Comparison of ENCODE assay signal across 29 cellular contexts in the genomic region with DNA sequence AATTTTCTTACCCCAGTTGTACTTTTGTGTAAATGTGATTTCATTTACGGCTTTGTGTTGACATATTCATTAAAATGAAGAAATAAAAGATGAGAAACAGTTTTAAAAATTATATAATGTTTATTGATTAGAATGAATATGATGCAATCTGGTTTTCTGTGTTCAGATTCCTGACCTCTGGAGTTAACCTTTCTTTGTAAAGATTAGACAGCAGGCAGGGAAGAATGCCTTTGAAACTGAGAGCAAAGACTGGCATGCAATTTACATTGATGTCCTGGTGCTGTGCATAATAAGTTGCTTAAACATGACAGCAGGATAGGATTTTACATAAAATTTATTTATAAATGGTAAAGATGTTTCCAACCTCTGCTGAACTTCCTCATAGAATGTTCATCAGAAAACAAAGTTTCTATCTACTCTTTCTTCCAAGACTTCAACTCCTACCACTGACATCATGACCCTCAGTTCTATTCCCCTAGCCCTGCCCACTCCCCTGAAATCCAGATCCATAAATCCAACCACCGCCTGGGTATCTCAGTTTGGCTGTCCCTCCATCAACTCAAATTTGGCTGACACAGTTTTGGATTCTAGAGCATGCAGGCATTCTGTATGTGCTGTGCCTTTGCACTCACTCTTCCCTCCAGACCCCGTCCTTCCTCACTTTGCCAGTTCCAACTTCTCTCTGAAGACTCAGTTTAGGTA. TPM values are rescaled to one million over a fixed set of nuclear protein-coding genes. Genes with fewer than 3 reads are reported as not detected.
DNase-seq lines count a peak whose midpoint lies in the region; ATAC-seq, FAIRE-seq and TF ChIP-seq lines count a peak whose summit lies in the region.
"Had no signal": no experiment of that assay in that cellular context is flagged by ENCODE, and none has a peak within 500 bp of the region (broad histone marks: within the 10 kb centered on the region; RNA-seq: fewer than 3 reads in every experiment).

No MANE protein-coding gene starts in this region.

- in situ Hi-C loops in HepG2 (cut with HindIII; ENCODE audit: extremely low pct_ligation_motif_present, low pct_unique_long_range_greater_than_20kb): no loop called here

- H3K4me3 Mint-ChIP-seq in Calu3 (ENCODE audit: low read depth, unreplicated experiment) (peak overlapping the region; percentile 66), brain (peak overlapping the region in 2 of 5 experiments; percentile 8 to 13)
- no peak overlapping the region for H3K4me3 Mint-ChIP-seq in activated CD4-positive, alpha-beta memory T cell treated with anti-CD3 and anti-CD28 coated beads, Interleukin-2, amount 10 ng/mL, durations not matched to agents 7 days and 5 days
- H3K4me3 Mint-ChIP-seq: activated CD4-positive, alpha-beta memory T cell treated with anti-CD3 and anti-CD28 coated beads for 36 hours; nephron progenitor cell had no signal

- H3K36me3 Mint-ChIP-seq in Calu3 (ENCODE audit: insufficient read depth, unreplicated experiment) (peaks cover 35% of the 10 kb centered on the region), brain (peaks cover 6% of the 10 kb centered on the region)
- H3K36me3 Mint-ChIP-seq in activated CD4-positive, alpha-beta memory T cell treated with anti-CD3 and anti-CD28 coated beads, Interleukin-2, amount 10 ng/mL, durations not matched to agents 7 days and 5 days (ENCODE audit: low read depth): no peaks in the 10 kb centered on the region

- H3K27ac ChIP-seq in HepG2 (ENCODE audit: extremely low read length, insufficient read depth, low read length): peak overlapping the region; percentile 99
- no peak overlapping the region for H3K27ac ChIP-seq in MM.1S (ENCODE audit: low read length)
- H3K27ac ChIP-seq in suprapubic skin: no peak overlapping the region
- H3K27ac ChIP-seq: psoas muscle had no signal

- no peaks in the 10 kb centered on the region for H3K9me3 ChIP-seq in HepG2 (ENCODE audit: low read length)
- no peaks in the 10 kb centered on the region for H3K9me3 ChIP-seq in MM.1S (replicated peaks; ENCODE audit: insufficient read depth, low read length)
- H3K9me3 ChIP-seq in suprapubic skin: no peaks in the 10 kb centered on the region
- H3K9me3 ChIP-seq: BE2C, psoas muscle had no signal

- H3K27me3 ChIP-seq in HepG2 (ENCODE audit: control insufficient read depth in 1 of 2, insufficient read depth in 2 of 2, low read length in 2 of 2) (no peaks in the 10 kb centered on the region; a peak in 1 of 5 replicates), MM.1S (replicated peaks; ENCODE audit: insufficient read depth, low read length) (no peaks in the 10 kb centered on the region), suprapubic skin (no peaks in the 10 kb centered on the region)
- H3K27me3 ChIP-seq: BE2C had no signal

- TF ChIP-seq CTCF in Calu3 (IDR thresholded peaks at IDR 0.05; ENCODE audit: unreplicated experiment) (no peak), brain (conservative IDR thresholded peaks at IDR 0.05) (no peak), HepG2 (CRISPR knock-in tag; IDR thresholded peaks at IDR 0.05) (no peak), MM.1S (IDR thresholded peaks at IDR 0.05; ENCODE audit: low read length) (no peak), suprapubic skin (IDR thresholded peaks at IDR 0.05) (no peak)

- POLR2A ChIA-PET in HepG2 (lab: Yijun Ruan, JAX): interaction anchor here (2.6 kb wide), 1 partner anchor 13 kb away, joined by 10 read pairs; no protein-coding TSS in a partner anchor
- POLR2A ChIA-PET in activated CD4-positive, alpha-beta memory T cell treated with anti-CD3 and anti-CD28 coated beads, Interleukin-2, amount 10 ng/mL, durations not matched to agents 7 days and 5 days (lab: Charles Lee): no interaction called here

- peak overlapping the region; percentile 82 to 90 (median 82) for H3K4me3 ChIP-seq in HepG2 (replicated peaks in 1 of 3; ENCODE audit: insufficient read depth in 1 of 3, low read depth in 2 of 3, low read length in 3 of 3)
- H3K4me3 ChIP-seq in MM.1S (ENCODE audit: low read length): no peak overlapping the region
- no peak overlapping the region for H3K4me3 ChIP-seq in suprapubic skin
- H3K4me3 ChIP-seq: psoas muscle had no signal

- TF ChIP-seq EP300 in HepG2 (IDR thresholded peaks at IDR 0.05; ENCODE audit: low read depth in 2 of 2, low read length in 2 of 2) (peak; percentile 77 to 78), HepG2 (CRISPR knock-in tag; IDR thresholded peaks at IDR 0.05; ENCODE audit: borderline replicate concordance) (no peak), suprapubic skin (IDR thresholded peaks at IDR 0.05) (no peak)

- H3K4me1 Mint-ChIP-seq in Calu3 (ENCODE audit: low read depth, unreplicated experiment) (peaks cover 56% of the 10 kb centered on the region), brain (peaks cover 55% of the 10 kb centered on the region)
- peaks cover 5% of the 10 kb centered on the region for H3K4me1 Mint-ChIP-seq in activated CD4-positive, alpha-beta memory T cell treated with anti-CD3 and anti-CD28 coated beads, Interleukin-2, amount 10 ng/mL, durations not matched to agents 7 days and 5 days

- no peaks in the 10 kb centered on the region for H3K9me3 Mint-ChIP-seq in Calu3 (ENCODE audit: low read depth, unreplicated experiment)
- peaks cover 0 to 13% (median 4%) of the 10 kb centered on the region in 5 experiments for H3K9me3 Mint-ChIP-seq in brain
- H3K9me3 Mint-ChIP-seq in activated CD4-positive, alpha-beta memory T cell treated with anti-CD3 and anti-CD28 coated beads, Interleukin-2, amount 10 ng/mL, durations not matched to agents 7 days and 5 days: peaks cover 2% of the 10 kb centered on the region

- peaks cover 23% of the 10 kb centered on the region for H4K20me1 ChIP-seq in HepG2 (ENCODE audit: insufficient read depth, low read length)
- no peaks in the 10 kb centered on the region for H4K20me1 ChIP-seq in MM.1S (ENCODE audit: insufficient read depth, low read length)

- TF ChIP-seq RAD21 in HepG2 (CRISPR knock-in tag; IDR thresholded peaks at IDR 0.05): no peak

- no peak for DNase-seq in Calu3
- peak; percentile 79 for DNase-seq in HepG2 (ENCODE audit: low spot score)
- peak; percentile 51 for DNase-seq in renal cortical epithelial cell (ENCODE audit: low read depth)
- no peak for DNase-seq in MM.1S
- no peak for DNase-seq in suprapubic skin (ENCODE audit: low spot score in 2 of 2)
- DNase-seq in activated CD4-positive, alpha-beta memory T cell treated with anti-CD3 and anti-CD28 coated beads, Interleukin-2, amount 10 ng/mL, durations not matched to agents 7 days and 5 days: no peak
- DNase-seq: activated CD4-positive, alpha-beta memory T cell treated with anti-CD3 and anti-CD28 coated beads for 36 hours; activated CD4-positive, CD25-positive, alpha-beta regulatory T cell; activated effector memory CD4-positive, alpha-beta T cell treated with anti-CD3 and anti-CD28 coated beads, Interleukin-2, amount 50 U/mL, for 16 hours; BE2C; cerebellar nuclear complex; DMS79; erythroblast; foreskin fibroblast; GF-D8; GOT3; left ventricle myocardium superior; NCI-H1105; NCI-H2029 treated with DMSO at 0.1 percent for 48 hours; nephron progenitor cell; OCI-M1; psoas muscle; stimulated activated CD4-positive, alpha-beta T cell treated with anti-CD3 and anti-CD28 coated beads, Interleukin-1b, Interleukin-23, amount 100 ng/mL, for 48 hours; T-helper 9 cell had no signal

- H3K4me2 ChIP-seq in HepG2 (ENCODE audit: low read depth, low read length) (peak overlapping the region; percentile 94), MM.1S (ENCODE audit: low read depth, low read length) (no peak overlapping the region)

- H3F3A ChIP-seq in MM.1S (ENCODE audit: insufficient read depth, low read length): no peaks in the 10 kb centered on the region

- peaks cover 6 to 14% of the 10 kb centered on the region in 2 experiments for H3K36me3 ChIP-seq in HepG2 (replicated peaks in 1 of 2; ENCODE audit: control insufficient read depth in 1 of 2, insufficient read depth in 2 of 2, low read length in 2 of 2)
- no peaks in the 10 kb centered on the region for H3K36me3 ChIP-seq in MM.1S (replicated peaks; ENCODE audit: insufficient read depth, low read length)
- no peaks in the 10 kb centered on the region for H3K36me3 ChIP-seq in suprapubic skin
- H3K36me3 ChIP-seq: BE2C had no signal

- H3K27me3 Mint-ChIP-seq in Calu3 (ENCODE audit: unreplicated experiment): no peaks in the 10 kb centered on the region
- H3K27me3 Mint-ChIP-seq in brain: peaks cover 9% of the 10 kb centered on the region
- no peaks in the 10 kb centered on the region for H3K27me3 Mint-ChIP-seq in activated CD4-positive, alpha-beta memory T cell treated with anti-CD3 and anti-CD28 coated beads, Interleukin-2, amount 10 ng/mL, durations not matched to agents 7 days and 5 days

- intact Hi-C loops in Calu3 (cut with micrococcal nuclease; ENCODE audit: unreplicated experiment) (loop anchor here (1.0 to 5.0 kb wide), 2 partner anchors 13 to 117 kb away; no protein-coding TSS in a partner anchor), HepG2 (cut with micrococcal nuclease; ENCODE audit: unreplicated experiment) (no loop called here)

- ATAC-seq in HepG2: 0 out of 3 replicates have a peak, but pooled peaks have one; percentile 11
- no peak for ATAC-seq in GM19351 (IDR thresholded peaks at IDR 0.05; ENCODE audit: unreplicated experiment)
- ATAC-seq: left ventricle myocardium superior, psoas muscle, Right ventricle myocardium inferior had no signal

- BruUV-seq in Calu3 (replicated peaks; lab: Mats Ljungman, UMichigan) (no TSS peak), HepG2 (replicated peaks; lab: Mats Ljungman, UMichigan) (no TSS peak)

- H3K4me1 ChIP-seq in HepG2 (ENCODE audit: insufficient read depth, low read length): peaks cover 69% of the 10 kb centered on the region
- peaks cover 7% of the 10 kb centered on the region; the same call in 1 of the 2 replicates for H3K4me1 ChIP-seq in MM.1S (ENCODE audit: low read length)
- H3K4me1 ChIP-seq in suprapubic skin: peaks cover 12% of the 10 kb centered on the region

- CTCF ChIA-PET in Calu3 (lab: Charles Lee): no interaction called here
- CTCF ChIA-PET in HepG2 (lab: Yijun Ruan, JAX; ENCODE audit: low intra/inter-chr PET ratio, low total read pairs): no interaction called here
- CTCF ChIA-PET in activated CD4-positive, alpha-beta memory T cell treated with anti-CD3 and anti-CD28 coated beads, Interleukin-2, amount 10 ng/mL, durations not matched to agents 7 days and 5 days (lab: Charles Lee): no interaction called here

- no peak overlapping the region for H2AFZ ChIP-seq in HepG2 (ENCODE audit: low read length)
- H2AFZ ChIP-seq in MM.1S (ENCODE audit: low read length): no peak overlapping the region

- H3K9me2 ChIP-seq in MM.1S (replicated peaks; ENCODE audit: insufficient read depth, low read length): no peaks in the 10 kb centered on the region

- no peak for FAIRE-seq in HepG2 (lab: Jason Lieb, UNC)

- H3K9ac ChIP-seq in HepG2 (ENCODE audit: insufficient read depth, low read depth, low read length) (peak overlapping the region; percentile 100), MM.1S (ENCODE audit: low read length) (no peak overlapping the region)

- under 1% methylated on average over 3 of the region's 3 CpGs for WGBS in HepG2 (ENCODE audit: low lambda C conversion rate)
- WGBS in suprapubic skin: 88% methylated on average over 3 of the region's 3 CpGs

- H3K79me2 ChIP-seq in HepG2 (ENCODE audit: insufficient read depth, low read length) (peaks cover 68% of the 10 kb centered on the region), MM.1S (ENCODE audit: low read length) (no peaks in the 10 kb centered on the region)

- H3K27ac Mint-ChIP-seq in Calu3 (ENCODE audit: unreplicated experiment) (peak overlapping the region; percentile 82), brain (peak overlapping the region in 4 of 5 experiments; percentile 44 to 73 (median 64))
- H3K27ac Mint-ChIP-seq in activated CD4-positive, alpha-beta memory T cell treated with anti-CD3 and anti-CD28 coated beads, Interleukin-2, amount 10 ng/mL, durations not matched to agents 7 days and 5 days: no peak overlapping the region
- H3K27ac Mint-ChIP-seq: activated CD4-positive, alpha-beta memory T cell treated with anti-CD3 and anti-CD28 coated beads for 36 hours had no signal

- TF ChIP-seq POLR2A in HepG2 (IDR thresholded peaks at IDR 0.05; ENCODE audit: insufficient read depth in 1 of 2, low read depth in 2 of 2, low read length in 2 of 2) (peak in 1 of 2 experiments; percentile 34; a peak in 1 of 4 replicates), suprapubic skin (IDR thresholded peaks at IDR 0.05) (no peak)

RNA-seq across cellular contexts. Expression of a gene that starts 1.7 kb away (rescaled TPM):
- 23.0 and 29.5 TPM in 2 replicates for total RNA-seq in Calu3 (2022)
- not detected for polyA plus RNA-seq in brain (ENCODE audit: insufficient read depth, low read depth, low replicate concordance)
- total RNA-seq in HepG2 (2016; rRNA removed; fragmentation: Illumina TruSeq; extraction: Trizol): 265 and 319 TPM in 2 replicates
- 67.0 and 67.5 TPM in 2 replicates for total RNA-seq in HepG2 (2016; cell fraction: cytosol; rRNA removed; fragmentation: Illumina TruSeq; extraction: Trizol; ENCODE audit: low read depth)
- 256 and 310 TPM in 2 replicates for total RNA-seq in HepG2 (2016; cell fraction: insoluble cytoplasmic fraction; rRNA removed; fragmentation: Illumina TruSeq; extraction: Trizol)
- total RNA-seq in HepG2 (2016; cell fraction: membrane; rRNA removed; fragmentation: Illumina TruSeq; extraction: Trizol): 82.1 and 92.3 TPM in 2 replicates
- total RNA-seq in HepG2 (2016; cell fraction: nucleus; rRNA removed; fragmentation: Illumina TruSeq; extraction: Trizol): 282 and 300 TPM in 2 replicates
- 398 and 420 TPM in 2 replicates for polyA plus RNA-seq in HepG2 (2011; rRNA removed)
- polyA plus RNA-seq in HepG2 (2011; cell fraction: cytosol; rRNA removed): 151 and 200 TPM in 2 replicates
- 745 and 782 TPM in 2 replicates for polyA plus RNA-seq in HepG2 (2011; cell fraction: nucleus; rRNA removed)
- 254 and 296 TPM in 2 replicates for polyA plus RNA-seq in HepG2 (2012)
- polyA plus RNA-seq in HepG2 (2016; cell fraction: cytosol; fragmentation: Illumina TruSeq; extraction: Trizol; ENCODE audit: low read depth): 44.7 and 45.8 TPM in 2 replicates
- 242 and 251 TPM in 2 replicates for polyA plus RNA-seq in HepG2 (2016; cell fraction: insoluble cytoplasmic fraction; fragmentation: Illumina TruSeq; extraction: Trizol; ENCODE audit: low read depth)
- polyA plus RNA-seq in HepG2 (2016; cell fraction: membrane; fragmentation: Illumina TruSeq; extraction: Trizol; ENCODE audit: low read depth): 51.1 and 52.9 TPM in 2 replicates
- polyA plus RNA-seq in HepG2 (2016; cell fraction: nucleus; fragmentation: Illumina TruSeq; extraction: Trizol; ENCODE audit: insufficient read depth, low read depth): 287 and 304 TPM in 2 replicates
- polyA minus RNA-seq in HepG2 (2011; rRNA and poly(A)+ RNA removed; ENCODE audit: low replicate concordance): 0.42 and 257 TPM in 2 replicates
- 107 and 125 TPM in 2 replicates for polyA minus RNA-seq in HepG2 (2011; cell fraction: cytosol; rRNA and poly(A)+ RNA removed)
- polyA minus RNA-seq in HepG2 (2011; cell fraction: nucleus; rRNA and poly(A)+ RNA removed): 1,013 and 1,338 TPM in 2 replicates
- total RNA-seq in renal cortical epithelial cell: 27.3 and 91.5 TPM in 2 replicates
- 1 to 10 TPM in 3 of 4 donors, not detected in 1; 1.7 to 5.1 (median 2.1) TPM for total RNA-seq in suprapubic skin
- total RNA-seq in activated CD4-positive, alpha-beta memory T cell treated with anti-CD3 and anti-CD28 coated beads, Interleukin-2, amount 10 ng/mL, durations not matched to agents 7 days and 5 days: under 1 TPM; 0.43 to 0.96 TPM
- total RNA-seq: left ventricle myocardium superior, Right ventricle myocardium inferior, skeletal muscle tissue, urinary bladder had no signal

Comparison
In these comparisons a context has a peak if more than half of its experiments do, and no peak if none do; other contexts are left out.
1. DNase-seq: peak in HepG2 (single experiment) and renal cortical epithelial cell (single experiment); none in Calu3 (single experiment), MM.1S (single experiment), suprapubic skin (0 of 2) and activated CD4-positive, alpha-beta memory T cell treated with anti-CD3 and anti-CD28 coated beads, Interleukin-2, amount 10 ng/mL, durations not matched to agents 7 days and 5 days (single experiment).
2. H3K4me3 ChIP-seq: peak in HepG2 (3 of 3); none in MM.1S (single experiment) and suprapubic skin (single experiment).